In genomic region chr11:37411289-37411688, GRCh38 we compare ENCODE assay signal across 19 cellular contexts.
"Had no signal": no experiment of that assay in that cellular context is flagged by ENCODE, and none has a peak within 500 bp of the region (broad histone marks: within the 10 kb centered on the region; RNA-seq: fewer than 3 reads in every experiment).

No MANE protein-coding gene starts in this region.

- H3K9me3 ChIP-seq: SK-N-SH had no signal

- H3K4me2 ChIP-seq: SK-N-SH had no signal

- DNase-seq: KBM-7, MV-4-11, NCI-H1048, NCI-H1105, NCI-H1417, NCI-H1436 treated with DMSO at 0.1 percent for 48 hours, NCI-H1694, NCI-H187 treated with DMSO at 0.1 percent for 48 hours, NCI-H2029 treated with DMSO at 0.1 percent for 48 hours, NCI-H2171 treated with DMSO at 0.1 percent for 48 hours, NCI-H345, NCI-H446 treated with DMSO at 0.1 percent for 48 hours, NCI-H510A treated with DMSO at 0.1 percent for 48 hours, NCI-H526, NCI-H82, RPMI8226, SHP77, SK-N-SH had no signal

- FAIRE-seq: RCC 7860 had no signal

- H3K9ac ChIP-seq: SK-N-SH had no signal
